ENCODE assay signal across 28 cellular contexts in genomic region chr1:245142976-245143375, GRCh38.
"Had no signal": no experiment of that assay in that cellular context is flagged by ENCODE, and none has a peak within 500 bp of the region (broad histone marks: within the 10 kb centered on the region; RNA-seq: fewer than 3 reads in every experiment).

No MANE protein-coding gene starts in this region.

- H3K4me3 Mint-ChIP-seq: nephron; stimulated activated effector memory CD8-positive, alpha-beta T cell treated with anti-CD3 and anti-CD28 coated beads, Interleukin-12 subunit alpha, Interleukin-12 subunit beta, amount 100 ng/mL, for 72 hours had no signal

- ATAC-seq: gastroesophageal sphincter; left cardiac atrium; left lung; naive thymus-derived CD4-positive, alpha-beta T cell; pancreas; sciatic nerve; stimulated activated effector memory CD8-positive, alpha-beta T cell treated with anti-CD3 and anti-CD28 coated beads, Interleukin-12 subunit alpha, Interleukin-12 subunit beta, amount 100 ng/mL, for 72 hours; stimulated activated naive CD8-positive, alpha-beta T cell treated with anti-CD3 and anti-CD28 coated beads, Interleukin-15, Interleukin-2, amounts not matched to agents 100 U/mL and 50 U/mL, for 24 hours had no signal

- H3K4me1 ChIP-seq: esophagus muscularis mucosa, foreskin keratinocyte, gastroesophageal sphincter, heart right ventricle, left lung, pancreas, thyroid gland had no signal

- H3K27ac ChIP-seq: coronary artery, esophagus muscularis mucosa, foreskin keratinocyte, gastroesophageal sphincter, heart right ventricle, left lung, pancreas, thyroid gland had no signal

- H3K4me1 Mint-ChIP-seq: nephron; stimulated activated effector memory CD8-positive, alpha-beta T cell treated with anti-CD3 and anti-CD28 coated beads, Interleukin-12 subunit alpha, Interleukin-12 subunit beta, amount 100 ng/mL, for 72 hours had no signal

- H3K27ac Mint-ChIP-seq: nephron; stimulated activated effector memory CD8-positive, alpha-beta T cell treated with anti-CD3 and anti-CD28 coated beads, Interleukin-12 subunit alpha, Interleukin-12 subunit beta, amount 100 ng/mL, for 72 hours had no signal

- DNase-seq: central memory CD4-positive, alpha-beta T cell; dermis blood vessel endothelial cell; effector memory CD4-positive, alpha-beta T cell; foreskin keratinocyte; heart right ventricle; hippocampal formation; left cardiac atrium; left lung; mesendoderm; midbrain; naive thymus-derived CD4-positive, alpha-beta T cell; occipital lobe; pancreas; stimulated activated CD4-positive, alpha-beta T cell treated with anti-CD3 and anti-CD28 coated beads, Interleukin-12 subunit alpha, Interleukin-12 subunit beta, amount 100 ng/mL, for 4 hours; stimulated activated CD4-positive, alpha-beta T cell treated with anti-CD3 and anti-CD28 coated beads, Interleukin-2, amount 100 ng/mL, for 24 hours; stimulated activated CD4-positive, alpha-beta T cell treated with anti-CD3 and anti-CD28 coated beads, Interleukin-4, amount 100 ng/mL, for 24 hours; stimulated activated naive CD8-positive, alpha-beta T cell treated with anti-CD3 and anti-CD28 coated beads, Interleukin-15, Interleukin-2, amounts not matched to agents 100 U/mL and 50 U/mL, for 24 hours; thyroid gland; trophoblast cell had no signal

- H3K27me3 ChIP-seq: left lung, pancreas, thyroid gland had no signal

- H3K36me3 Mint-ChIP-seq: naive thymus-derived CD4-positive, alpha-beta T cell; stimulated activated effector memory CD8-positive, alpha-beta T cell treated with anti-CD3 and anti-CD28 coated beads, Interleukin-12 subunit alpha, Interleukin-12 subunit beta, amount 100 ng/mL, for 72 hours had no signal

- FAIRE-seq: endothelial cell of umbilical vein, islet of Langerhans, pancreas had no signal

- H3K9me3 ChIP-seq: esophagus muscularis mucosa, gastroesophageal sphincter, heart right ventricle, left lung, pancreas, thyroid gland had no signal

- H3K9me3 Mint-ChIP-seq: naive thymus-derived CD4-positive, alpha-beta T cell; nephron; stimulated activated effector memory CD8-positive, alpha-beta T cell treated with anti-CD3 and anti-CD28 coated beads, Interleukin-12 subunit alpha, Interleukin-12 subunit beta, amount 100 ng/mL, for 72 hours had no signal

- H3K4me3 ChIP-seq: coronary artery, esophagus muscularis mucosa, gastroesophageal sphincter, heart right ventricle, left lung, pancreas, smooth muscle cell, thyroid gland had no signal

- H3K36me3 ChIP-seq: esophagus muscularis mucosa, gastroesophageal sphincter, heart right ventricle, left lung, pancreas, thyroid gland had no signal

- H3K4me2 ChIP-seq: smooth muscle cell had no signal
